ENCODE assay signal across 29 cellular contexts in genomic region chr20:62002882-62003480, GRCh38.
"Had no signal": no experiment of that assay in that cellular context is flagged by ENCODE, and none has a peak within 500 bp of the region (broad histone marks: within the 10 kb centered on the region; RNA-seq: fewer than 3 reads in every experiment).

No MANE protein-coding gene starts in this region.

- FAIRE-seq: endothelial cell of umbilical vein, small intestine had no signal

- DNase-seq: activated B cell treated with CpG ODN at 0.5 μM for 24 hours; activated CD4-positive, alpha-beta T cell treated with anti-CD3 and anti-CD28 coated beads, Interleukin-2, amount 50 U/mL, for 1 hour; activated CD8-positive, alpha-beta T cell treated with anti-CD3 and anti-CD28 coated beads for 36 hours; activated naive CD4-positive, alpha-beta T cell; activated T-cell treated with anti-CD3 and anti-CD28 coated beads for 4 hours; activated T-cell treated with anti-CD3 and anti-CD28 coated beads, Interleukin-2, amount 50 U/mL, for 72 hours; aorta; brain microvascular endothelial cell; cortex of kidney; head of caudate nucleus; hypothalamus; immature natural killer cell; left lung; mesendoderm; retina; sigmoid colon; small intestine; stimulated activated CD4-positive, alpha-beta T cell treated with anti-CD3 and anti-CD28 coated beads, Interleukin-4, amount 100 ng/mL, for 4 hours; stimulated activated CD8-positive, alpha-beta memory T cell treated with anti-CD3 and anti-CD28 coated beads, Interleukin-4, amount 100 ng/mL, for 48 hours; T-helper 2 cell; tibial artery; upper lobe of right lung had no signal

- H3K4me1 ChIP-seq: gastroesophageal sphincter, left lung, sigmoid colon, suprapubic skin, tibial artery, upper lobe of right lung had no signal

- H3K9me3 Mint-ChIP-seq: activated B cell treated with CpG ODN at 0.5 μM for 24 hours; activated CD8-positive, alpha-beta T cell treated with anti-CD3 and anti-CD28 coated beads for 36 hours; activated T-cell treated with anti-CD3 and anti-CD28 coated beads, Interleukin-2, amount 50 U/mL, for 72 hours; immature natural killer cell; natural killer cell treated with Interleukin-12 subunit alpha and Interleukin-12 subunit beta and Interleukin-15 and Interleukin-18, amount 100 ng/mL, for 72 hours; stimulated activated memory B cell treated with anti-CD40 and anti-IgM and Interleukin-4, amounts not matched to agents 10 μg/mL and 1 μg/mL and 100 μg/mL, for 72 hours had no signal

- H3K27ac Mint-ChIP-seq: activated B cell treated with CpG ODN at 0.5 μM for 24 hours; activated CD8-positive, alpha-beta T cell treated with anti-CD3 and anti-CD28 coated beads for 36 hours; activated naive CD8-positive, alpha-beta T cell; activated T-cell treated with anti-CD3 and anti-CD28 coated beads, Interleukin-2, amount 50 U/mL, for 72 hours; natural killer cell treated with Interleukin-12 subunit alpha and Interleukin-12 subunit beta and Interleukin-15 and Interleukin-18, amount 100 ng/mL, for 72 hours; stimulated activated memory B cell treated with anti-CD40 and anti-IgM and Interleukin-4, amounts not matched to agents 10 μg/mL and 1 μg/mL and 100 μg/mL, for 72 hours had no signal

- H3K27ac ChIP-seq: brain microvascular endothelial cell, gastroesophageal sphincter, left lung, sigmoid colon, suprapubic skin, tibial artery, upper lobe of right lung had no signal

- ATAC-seq: activated CD8-positive, alpha-beta T cell treated with anti-CD3 and anti-CD28 coated beads for 36 hours; activated T-cell treated with anti-CD3 and anti-CD28 coated beads, Interleukin-2, amount 50 U/mL, for 72 hours; gastroesophageal sphincter; left lung; natural killer cell treated with Interleukin-12 subunit alpha and Interleukin-12 subunit beta and Interleukin-15 and Interleukin-18, amount 100 ng/mL, for 72 hours; stimulated activated memory B cell treated with anti-CD40 and anti-IgM and Interleukin-4, amounts not matched to agents 10 μg/mL and 1 μg/mL and 100 μg/mL, for 72 hours; upper lobe of right lung had no signal

- H3K4me3 Mint-ChIP-seq: activated B cell treated with CpG ODN at 0.5 μM for 24 hours; activated CD8-positive, alpha-beta T cell treated with anti-CD3 and anti-CD28 coated beads for 36 hours; activated naive CD8-positive, alpha-beta T cell; activated T-cell treated with anti-CD3 and anti-CD28 coated beads, Interleukin-2, amount 50 U/mL, for 72 hours; immature natural killer cell; natural killer cell treated with Interleukin-12 subunit alpha and Interleukin-12 subunit beta and Interleukin-15 and Interleukin-18, amount 100 ng/mL, for 72 hours; stimulated activated memory B cell treated with anti-CD40 and anti-IgM and Interleukin-4, amounts not matched to agents 10 μg/mL and 1 μg/mL and 100 μg/mL, for 72 hours had no signal

- H3K27me3 ChIP-seq: brain microvascular endothelial cell, gastroesophageal sphincter, left lung, sigmoid colon, suprapubic skin, tibial artery, upper lobe of right lung had no signal

- H3K27me3 Mint-ChIP-seq: activated B cell treated with CpG ODN at 0.5 μM for 24 hours; activated CD8-positive, alpha-beta T cell treated with anti-CD3 and anti-CD28 coated beads for 36 hours; activated naive CD8-positive, alpha-beta T cell; natural killer cell treated with Interleukin-12 subunit alpha and Interleukin-12 subunit beta and Interleukin-15 and Interleukin-18, amount 100 ng/mL, for 72 hours; stimulated activated memory B cell treated with anti-CD40 and anti-IgM and Interleukin-4, amounts not matched to agents 10 μg/mL and 1 μg/mL and 100 μg/mL, for 72 hours had no signal

- H3K9me3 ChIP-seq: gastroesophageal sphincter, left lung, sigmoid colon, suprapubic skin, tibial artery, upper lobe of right lung had no signal

- H3K4me3 ChIP-seq: gastroesophageal sphincter, left lung, lung, sigmoid colon, suprapubic skin, tibial artery, upper lobe of right lung had no signal
